ENCODE assay signal across 28 cellular contexts in the genomic region with DNA sequence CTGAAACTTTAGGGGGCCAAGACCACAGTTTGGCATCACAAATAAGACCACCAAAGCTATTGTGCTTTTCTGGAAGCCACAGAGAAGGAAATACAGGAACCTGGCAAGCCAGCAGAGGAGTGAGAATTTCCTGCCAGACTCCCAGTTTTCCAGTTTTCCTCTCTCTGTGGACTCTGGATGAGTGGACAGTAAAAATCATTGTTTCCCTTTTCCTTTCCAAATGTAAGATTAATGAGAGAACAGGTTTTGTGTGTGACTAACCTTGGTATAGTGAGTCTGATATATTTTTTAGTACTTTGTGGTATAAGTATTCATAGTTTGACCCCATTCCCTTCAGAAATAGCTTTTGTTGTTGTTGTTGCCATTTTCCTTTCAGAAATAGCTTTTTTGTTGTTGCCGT. TPM values are rescaled to one million over a fixed set of nuclear protein-coding genes. Genes with fewer than 3 reads are reported as not detected.
DNase-seq lines count a peak whose midpoint lies in the region; ATAC-seq and TF ChIP-seq lines count a peak whose summit lies in the region.
"Had no signal": no experiment of that assay in that cellular context is flagged by ENCODE, and none has a peak within 500 bp of the region (broad histone marks: within the 10 kb centered on the region; RNA-seq: fewer than 3 reads in every experiment).

No MANE protein-coding gene starts in this region.

- H3K4me2 ChIP-seq in smooth muscle cell, result no peak overlapping the region

- no peaks in the 10 kb centered on the region for H3F3A ChIP-seq in smooth muscle cell (ENCODE audit: low read depth)

- H3K36me3 ChIP-seq in Caco-2 (ENCODE audit: control insufficient read depth, insufficient read depth, low read length), result no peaks in the 10 kb centered on the region
- no peaks in the 10 kb centered on the region for H3K36me3 ChIP-seq in smooth muscle cell (ENCODE audit: low read depth)

- no peak for DNase-seq in Caco-2
- peak; percentile 50 for DNase-seq in LHCN-M2 (ENCODE audit: low read depth)
- DNase-seq in endothelial cell (ENCODE audit: low spot score), result no peak
- no peak for DNase-seq in smooth muscle cell (lab: John Stamatoyannopoulos, UW; ENCODE audit: unreplicated experiment)
- DNase-seq in activated T-helper 2 cell treated with anti-CD3 and anti-CD28 coated beads, Interferon-gamma antibody, Interleukin-2, Interleukin-4, amounts not matched to agents 10 μg/mL and 5 μg/mL and 100 μg/mL, durations not matched to agents 14 hours and 24 hours and 36 hours (ENCODE audit: low spot score), result no peak
- DNase-seq: Calu3; CD8-positive, alpha-beta memory T cell; DMS79 treated with DMSO at 0.1 percent for 48 hours; GF-D8; Karpas-422; MV-4-11; NCI-H1105; NCI-H1436 treated with DMSO at 0.1 percent for 48 hours; NCI-H187 treated with DMSO at 0.1 percent for 48 hours; NCI-H2107; NCI-H524; NCI-H774; SHP77 had no signal

- no peaks in the 10 kb centered on the region for H3K79me2 ChIP-seq in smooth muscle cell (ENCODE audit: low read depth)

- peak overlapping the region; percentile 94 for H3K27ac Mint-ChIP-seq in Caco-2 (ENCODE audit: unreplicated experiment)
- peak overlapping the region; percentile 97 for H3K27ac Mint-ChIP-seq in endothelial cell (ENCODE audit: unreplicated experiment)
- no peak overlapping the region for H3K27ac Mint-ChIP-seq in activated T-helper 2 cell treated with anti-CD3 and anti-CD28 coated beads, Interferon-gamma antibody, Interleukin-2, Interleukin-4, amounts not matched to agents 10 μg/mL and 5 μg/mL and 100 μg/mL, durations not matched to agents 14 hours and 24 hours and 36 hours
- H3K27ac Mint-ChIP-seq: B cell; CD8-positive, alpha-beta memory T cell had no signal

- TF ChIP-seq CTCF in Caco-2 (IDR thresholded peaks at IDR 0.05; ENCODE audit: insufficient read depth in 1 of 2, low read depth in 1 of 2, low read length in 1 of 2, severe bottlenecking in 1 of 2, unreplicated experiment in 1 of 2) (no peak), endothelial cell (IDR thresholded peaks at IDR 0.05; ENCODE audit: unreplicated experiment) (no peak), smooth muscle cell (IDR thresholded peaks at IDR 0.05; ENCODE audit: borderline replicate concordance, insufficient read depth, poor library complexity, severe bottlenecking) (no peak)

- H3K27me3 ChIP-seq in Caco-2 (replicated peaks; ENCODE audit: control insufficient read depth, insufficient read depth, low read length) (no peaks in the 10 kb centered on the region), smooth muscle cell (ENCODE audit: low read depth) (no peaks in the 10 kb centered on the region)

- intact Hi-C loops in Caco-2 (cut with micrococcal nuclease; ENCODE audit: unreplicated experiment), result no loop called here
- intact Hi-C loops in activated T-helper 2 cell treated with anti-CD3 and anti-CD28 coated beads, Interferon-gamma antibody, Interleukin-2, Interleukin-4, amounts not matched to agents 10 μg/mL and 5 μg/mL and 100 μg/mL, durations not matched to agents 14 hours and 24 hours and 36 hours (cut with micrococcal nuclease), result no loop called here

- H3K9me3 ChIP-seq in Caco-2 (no peaks in the 10 kb centered on the region), smooth muscle cell (replicated peaks; ENCODE audit: low read depth) (no peaks in the 10 kb centered on the region)

- H2AFZ ChIP-seq in smooth muscle cell (ENCODE audit: low read depth), result peak overlapping the region; percentile 39

- peak overlapping the region; percentile 55 for H3K4me3 Mint-ChIP-seq in Caco-2 (ENCODE audit: unreplicated experiment)
- peak overlapping the region; percentile 28 for H3K4me3 Mint-ChIP-seq in endothelial cell (ENCODE audit: unreplicated experiment)
- no peak overlapping the region for H3K4me3 Mint-ChIP-seq in activated T-helper 2 cell treated with anti-CD3 and anti-CD28 coated beads, Interferon-gamma antibody, Interleukin-2, Interleukin-4, amounts not matched to agents 10 μg/mL and 5 μg/mL and 100 μg/mL, durations not matched to agents 14 hours and 24 hours and 36 hours (ENCODE audit: low read depth)
- H3K4me3 Mint-ChIP-seq: B cell; CD8-positive, alpha-beta memory T cell had no signal

- H3K9me3 Mint-ChIP-seq in Caco-2 (ENCODE audit: unreplicated experiment), result no peaks in the 10 kb centered on the region
- H3K9me3 Mint-ChIP-seq in endothelial cell (ENCODE audit: unreplicated experiment), result no peaks in the 10 kb centered on the region
- no peaks in the 10 kb centered on the region for H3K9me3 Mint-ChIP-seq in activated T-helper 2 cell treated with anti-CD3 and anti-CD28 coated beads, Interferon-gamma antibody, Interleukin-2, Interleukin-4, amounts not matched to agents 10 μg/mL and 5 μg/mL and 100 μg/mL, durations not matched to agents 14 hours and 24 hours and 36 hours
- H3K9me3 Mint-ChIP-seq: CD8-positive, alpha-beta memory T cell had no signal

- CTCF ChIA-PET in Caco-2 (lab: Charles Lee), result interaction anchor here (0.6 to 2.1 kb wide), 9 partner anchors 10 to 345 kb away, joined by 3 to 29 read pairs (median 6); a partner anchor contains a TSS

- H3K4me3 ChIP-seq in Caco-2 (ENCODE audit: low read depth, low read length) (no peak overlapping the region), smooth muscle cell (no peak overlapping the region)

- WGBS in smooth muscle cell (ENCODE audit: low lambda C conversion rate), result 77% methylated on average over 1 of the region's 1 CpG

- no peaks in the 10 kb centered on the region for H4K20me1 ChIP-seq in smooth muscle cell (ENCODE audit: low read depth)

- H3K27ac ChIP-seq in smooth muscle cell (ENCODE audit: low read depth), result peak overlapping the region; percentile 13
- H3K27ac ChIP-seq: C4-2B, RWPE1 had no signal

- no peak for ATAC-seq in GM18868 (IDR thresholded peaks at IDR 0.05; ENCODE audit: unreplicated experiment)
- ATAC-seq in HG02759 (IDR thresholded peaks at IDR 0.05; ENCODE audit: unreplicated experiment), result no peak
- ATAC-seq: HCT116 had no signal

- H3K4me1 Mint-ChIP-seq in Caco-2 (ENCODE audit: low read depth, unreplicated experiment) (peaks cover 16% of the 10 kb centered on the region), endothelial cell (ENCODE audit: unreplicated experiment) (peaks cover 31% of the 10 kb centered on the region)
- peaks cover 3% of the 10 kb centered on the region for H3K4me1 Mint-ChIP-seq in activated T-helper 2 cell treated with anti-CD3 and anti-CD28 coated beads, Interferon-gamma antibody, Interleukin-2, Interleukin-4, amounts not matched to agents 10 μg/mL and 5 μg/mL and 100 μg/mL, durations not matched to agents 14 hours and 24 hours and 36 hours (ENCODE audit: low read depth)
- H3K4me1 Mint-ChIP-seq: CD8-positive, alpha-beta memory T cell had no signal

- peaks cover 23% of the 10 kb centered on the region for H3K4me1 ChIP-seq in Caco-2
- H3K4me1 ChIP-seq in smooth muscle cell (ENCODE audit: low read depth), result peaks cover 5% of the 10 kb centered on the region

- H3K27me3 Mint-ChIP-seq in Caco-2 (ENCODE audit: insufficient read depth, unreplicated experiment) (no peaks in the 10 kb centered on the region), endothelial cell (ENCODE audit: unreplicated experiment) (peaks cover 9% of the 10 kb centered on the region)
- H3K27me3 Mint-ChIP-seq in activated T-helper 2 cell treated with anti-CD3 and anti-CD28 coated beads, Interferon-gamma antibody, Interleukin-2, Interleukin-4, amounts not matched to agents 10 μg/mL and 5 μg/mL and 100 μg/mL, durations not matched to agents 14 hours and 24 hours and 36 hours (ENCODE audit: low read depth), result peaks cover 9% of the 10 kb centered on the region

- TSS peak; percentile 84 for BruUV-seq in Caco-2 (replicated peaks; lab: Mats Ljungman, UMichigan)

- POLR2A ChIA-PET in Caco-2 (lab: Charles Lee), result no interaction called here

- H3K36me3 Mint-ChIP-seq in Caco-2 (ENCODE audit: insufficient read depth, unreplicated experiment), result no peaks in the 10 kb centered on the region
- no peaks in the 10 kb centered on the region for H3K36me3 Mint-ChIP-seq in endothelial cell (ENCODE audit: low read depth, unreplicated experiment)
- H3K36me3 Mint-ChIP-seq in activated T-helper 2 cell treated with anti-CD3 and anti-CD28 coated beads, Interferon-gamma antibody, Interleukin-2, Interleukin-4, amounts not matched to agents 10 μg/mL and 5 μg/mL and 100 μg/mL, durations not matched to agents 14 hours and 24 hours and 36 hours (ENCODE audit: low read depth), result no peaks in the 10 kb centered on the region
- H3K36me3 Mint-ChIP-seq: CD8-positive, alpha-beta memory T cell had no signal

- H3K9ac ChIP-seq in smooth muscle cell (ENCODE audit: low read depth), result no peak overlapping the region

RNA-seq across cellular contexts. Expression of a gene that starts 2.6 kb away (rescaled TPM):
- total RNA-seq in Caco-2 (2022), result 1.6 and 3.1 TPM in 2 replicates
- total RNA-seq in LHCN-M2 (2014; rRNA removed), result 1.5 TPM in 2 replicates
- polyA plus RNA-seq in LHCN-M2 (2012), result not detected
- total RNA-seq in endothelial cell (ENCODE audit: unreplicated experiment), result 18.0 TPM
- 0.90 and 6.3 TPM in 2 replicates for total RNA-seq in smooth muscle cell
- 1.7 and 4.1 TPM in 2 replicates for polyA plus RNA-seq in smooth muscle cell
- not detected in 2 replicates for total RNA-seq in activated T-helper 2 cell treated with anti-CD3 and anti-CD28 coated beads, Interferon-gamma antibody, Interleukin-2, Interleukin-4, amounts not matched to agents 10 μg/mL and 5 μg/mL and 100 μg/mL, durations not matched to agents 14 hours and 24 hours and 36 hours
- total RNA-seq: A673; B cell; Calu3; CD8-positive, alpha-beta memory T cell; H4; M059J; SK-MEL-5 had no signal
- polyA plus RNA-seq: CD8-positive, alpha-beta memory T cell had no signal

RNA-seq across cellular contexts. Expression of a gene that starts 12.6 kb away (rescaled TPM):
- total RNA-seq in Caco-2 (2022) (12.2 and 12.8 TPM in 2 replicates), LHCN-M2 (2014; rRNA removed) (3.9 and 4.9 TPM in 2 replicates), endothelial cell (ENCODE audit: unreplicated experiment) (23.9 TPM), smooth muscle cell (7.3 and 8.5 TPM in 2 replicates)
- polyA plus RNA-seq in LHCN-M2 (2012), result 1.9 TPM
- polyA plus RNA-seq in smooth muscle cell, result 2.6 and 3.6 TPM in 2 replicates
- 10.5 and 10.6 TPM in 2 replicates for total RNA-seq in activated T-helper 2 cell treated with anti-CD3 and anti-CD28 coated beads, Interferon-gamma antibody, Interleukin-2, Interleukin-4, amounts not matched to agents 10 μg/mL and 5 μg/mL and 100 μg/mL, durations not matched to agents 14 hours and 24 hours and 36 hours

RNA-seq across cellular contexts. Expression of a gene that starts 31.0 kb away (rescaled TPM):
- total RNA-seq in Caco-2 (2022) (9.3 and 11.9 TPM in 2 replicates), LHCN-M2 (2014; rRNA removed) (0.06 TPM in 1 of 2 replicates, not detected in the other), endothelial cell (ENCODE audit: unreplicated experiment) (0.36 TPM), smooth muscle cell (not detected in 2 replicates)
- polyA plus RNA-seq in LHCN-M2 (2012), result not detected
- polyA plus RNA-seq in smooth muscle cell, result not detected in 2 replicates
- total RNA-seq in activated T-helper 2 cell treated with anti-CD3 and anti-CD28 coated beads, Interferon-gamma antibody, Interleukin-2, Interleukin-4, amounts not matched to agents 10 μg/mL and 5 μg/mL and 100 μg/mL, durations not matched to agents 14 hours and 24 hours and 36 hours, result 2.4 and 4.2 TPM in 2 replicates
- total RNA-seq: H4, M059J, SK-MEL-5 had no signal

RNA-seq across cellular contexts. Expression of a gene that starts 59.7 kb away (rescaled TPM):
- 38.3 and 40.1 TPM in 2 replicates for total RNA-seq in Caco-2 (2022)
- 29.3 and 37.3 TPM in 2 replicates for total RNA-seq in LHCN-M2 (2014; rRNA removed)
- polyA plus RNA-seq in LHCN-M2 (2012), result 6.9 TPM
- total RNA-seq in endothelial cell (ENCODE audit: unreplicated experiment), result 17.6 TPM
- 8.9 and 12.6 TPM in 2 replicates for total RNA-seq in smooth muscle cell
- polyA plus RNA-seq in smooth muscle cell, result 3.2 and 4.0 TPM in 2 replicates
- 79.8 and 86.7 TPM in 2 replicates for total RNA-seq in activated T-helper 2 cell treated with anti-CD3 and anti-CD28 coated beads, Interferon-gamma antibody, Interleukin-2, Interleukin-4, amounts not matched to agents 10 μg/mL and 5 μg/mL and 100 μg/mL, durations not matched to agents 14 hours and 24 hours and 36 hours
